Comparison of ENCODE assay signal across 1 cellular context in the genomic region with DNA sequence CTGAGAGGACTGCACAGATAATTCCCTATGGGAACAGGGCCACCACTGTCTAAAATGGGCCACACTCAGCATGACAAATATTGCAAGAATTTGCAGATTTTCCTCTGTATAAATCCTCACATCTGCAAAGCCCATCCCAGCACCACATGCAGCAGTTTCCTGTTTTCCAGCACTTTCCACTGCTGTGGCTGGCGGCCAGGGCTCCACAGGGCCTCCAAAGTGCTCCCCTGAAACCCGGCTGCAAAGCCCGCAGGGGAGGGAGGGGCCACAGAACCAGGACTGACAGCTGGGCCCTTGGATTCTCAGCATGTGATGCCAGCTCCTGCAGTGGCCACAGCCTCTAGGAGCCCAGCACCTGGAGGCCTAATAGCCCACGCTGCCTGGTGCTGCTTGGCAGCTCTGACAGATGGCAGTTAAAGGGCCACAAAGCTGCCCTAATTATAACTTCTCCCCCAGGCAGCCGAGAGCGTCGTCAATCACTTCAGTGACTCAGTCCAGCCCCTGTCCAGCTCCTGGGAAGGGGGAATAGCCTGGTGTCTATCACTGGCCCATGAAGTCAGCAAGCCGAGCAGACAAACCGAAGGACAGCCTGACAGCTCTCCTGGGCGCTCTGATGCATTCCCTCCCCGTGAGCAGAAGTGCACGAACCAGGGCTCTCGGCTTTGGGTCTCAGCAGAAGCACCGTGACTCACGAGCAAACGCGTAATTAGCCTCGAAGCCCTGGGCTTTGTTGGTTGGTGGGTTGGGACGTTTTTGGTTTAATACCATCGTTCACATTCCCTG.
TF ChIP-seq lines count a peak whose summit lies in the region.

No MANE protein-coding gene starts in this region.

TF ChIP-seq in IMR-90, 13 proteins besides CTCF, POLR2A, EP300 and RAD21 (continued from another document):
- TF ChIP-seq CHD1 (IDR thresholded peaks at IDR 0.05; ENCODE audit: low read depth, low read length) (no peak), NFE2L2 (IDR thresholded peaks at IDR 0.05; ENCODE audit: low read depth, low read length) (no peak), MAFK (IDR thresholded peaks at IDR 0.05; ENCODE audit: low read depth, low read length) (no peak), BHLHE40 (IDR thresholded peaks at IDR 0.05; ENCODE audit: low read depth, low read length) (peak; percentile 64)
